In the genomic region with DNA sequence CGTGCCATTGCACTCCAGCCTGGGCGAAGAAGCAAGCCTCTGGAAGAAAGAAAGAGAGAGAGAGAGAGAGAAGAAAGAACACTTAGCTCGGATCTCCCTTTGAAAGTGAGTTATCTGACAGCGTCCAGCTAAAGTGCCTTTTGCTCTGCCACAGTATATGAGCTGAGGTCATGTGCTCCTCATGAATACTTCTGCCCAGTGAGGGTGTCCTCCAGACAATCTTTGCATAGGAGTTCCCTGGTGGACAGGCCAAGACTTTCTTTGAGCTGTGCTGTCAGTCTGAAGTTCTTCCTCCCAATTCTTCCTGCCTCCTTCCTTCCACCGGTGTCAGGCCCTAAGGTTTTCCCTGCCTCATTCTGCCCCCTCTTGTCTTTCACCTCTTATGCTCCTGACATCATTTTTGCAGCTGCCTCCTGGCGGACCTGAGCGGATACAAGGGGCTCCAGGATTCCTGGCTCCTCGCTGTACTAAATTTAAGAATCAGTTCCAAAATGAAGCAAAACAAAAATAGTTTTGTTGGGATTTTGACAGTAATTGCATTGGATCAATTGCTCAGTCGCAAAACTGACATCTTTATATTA, we compare ENCODE assay signal across 20 cellular contexts.
"Had no signal": no experiment of that assay in that cellular context is flagged by ENCODE, and none has a peak within 500 bp of the region (broad histone marks: within the 10 kb centered on the region; RNA-seq: fewer than 3 reads in every experiment).

No MANE protein-coding gene starts in this region.

- H3K4me3 ChIP-seq: heart left ventricle, psoas muscle, right lobe of liver, testis, tibial nerve, upper lobe of right lung, vagina had no signal

- FAIRE-seq: endothelial cell of umbilical vein, islet of Langerhans had no signal

- H3K27me3 ChIP-seq: foreskin keratinocyte, heart left ventricle, neutrophil, right lobe of liver, testis, tibial nerve, upper lobe of right lung, vagina had no signal

- H3K27me3 Mint-ChIP-seq: dendritic cell treated with granulocyte-macrophage colony-stimulating factor and Interleukin-4, amounts not matched to agents 40 ng/mL and 50 ng/mL, for 4 days; naive thymus-derived CD4-positive, alpha-beta T cell; stimulated activated naive B cell treated with anti-CD40 and anti-IgM and Interleukin-4, amounts not matched to agents 10 μg/mL and 1 μg/mL and 100 μg/mL, for 72 hours; stimulated activated naive CD8-positive, alpha-beta T cell treated with anti-CD3 and anti-CD28 coated beads, Interleukin-15, amount 100 ng/mL, for 72 hours had no signal

- ATAC-seq: foreskin keratinocyte; heart left ventricle; naive thymus-derived CD4-positive, alpha-beta T cell; psoas muscle; right lobe of liver; stimulated activated naive B cell treated with anti-CD40 and anti-IgM and Interleukin-4, amounts not matched to agents 10 μg/mL and 1 μg/mL and 100 μg/mL, for 72 hours; stimulated activated naive CD8-positive, alpha-beta T cell treated with anti-CD3 and anti-CD28 coated beads, Interleukin-15, amount 100 ng/mL, for 72 hours; upper lobe of right lung had no signal

- H3K9me3 ChIP-seq: neutrophil, psoas muscle, right lobe of liver, testis, upper lobe of right lung, vagina had no signal

- H3K36me3 ChIP-seq: heart left ventricle, neutrophil, right lobe of liver, upper lobe of right lung, vagina had no signal

- H3K4me3 Mint-ChIP-seq: dendritic cell treated with granulocyte-macrophage colony-stimulating factor and Interleukin-4, amounts not matched to agents 40 ng/mL and 50 ng/mL, for 4 days; naive thymus-derived CD4-positive, alpha-beta T cell; stimulated activated naive B cell treated with anti-CD40 and anti-IgM and Interleukin-4, amounts not matched to agents 10 μg/mL and 1 μg/mL and 100 μg/mL, for 72 hours; stimulated activated naive CD8-positive, alpha-beta T cell treated with anti-CD3 and anti-CD28 coated beads, Interleukin-15, amount 100 ng/mL, for 72 hours had no signal

- H3K4me1 Mint-ChIP-seq: naive thymus-derived CD4-positive, alpha-beta T cell; stimulated activated naive B cell treated with anti-CD40 and anti-IgM and Interleukin-4, amounts not matched to agents 10 μg/mL and 1 μg/mL and 100 μg/mL, for 72 hours; stimulated activated naive CD8-positive, alpha-beta T cell treated with anti-CD3 and anti-CD28 coated beads, Interleukin-15, amount 100 ng/mL, for 72 hours had no signal

- H3K27ac Mint-ChIP-seq: dendritic cell treated with granulocyte-macrophage colony-stimulating factor and Interleukin-4, amounts not matched to agents 40 ng/mL and 50 ng/mL, for 4 days; naive thymus-derived CD4-positive, alpha-beta T cell; stimulated activated naive B cell treated with anti-CD40 and anti-IgM and Interleukin-4, amounts not matched to agents 10 μg/mL and 1 μg/mL and 100 μg/mL, for 72 hours; stimulated activated naive CD8-positive, alpha-beta T cell treated with anti-CD3 and anti-CD28 coated beads, Interleukin-15, amount 100 ng/mL, for 72 hours had no signal

- H3K4me1 ChIP-seq: foreskin keratinocyte, heart left ventricle, psoas muscle, right lobe of liver, testis, tibial nerve, upper lobe of right lung, vagina had no signal

- H3K27ac ChIP-seq: foreskin keratinocyte, heart left ventricle, neutrophil, psoas muscle, right lobe of liver, testis, tibial nerve, upper lobe of right lung, vagina had no signal

- DNase-seq: erythroblast; foreskin keratinocyte; heart left ventricle; hippocampal formation; kidney glomerular epithelial cell; naive thymus-derived CD4-positive, alpha-beta T cell; psoas muscle; retina; right lobe of liver; stimulated activated CD4-positive, alpha-beta T cell treated with anti-CD3 and anti-CD28 coated beads, Interleukin-4, amount 100 ng/mL, for 1 hour; stimulated activated naive B cell treated with anti-CD40 and anti-IgM and Interleukin-4, amounts not matched to agents 10 μg/mL and 1 μg/mL and 100 μg/mL, for 72 hours; stimulated activated naive CD8-positive, alpha-beta T cell treated with anti-CD3 and anti-CD28 coated beads, Interleukin-15, amount 100 ng/mL, for 72 hours; testis; upper lobe of right lung had no signal
